Comparison of ENCODE assay signal across 8 cellular contexts in the genomic region with DNA sequence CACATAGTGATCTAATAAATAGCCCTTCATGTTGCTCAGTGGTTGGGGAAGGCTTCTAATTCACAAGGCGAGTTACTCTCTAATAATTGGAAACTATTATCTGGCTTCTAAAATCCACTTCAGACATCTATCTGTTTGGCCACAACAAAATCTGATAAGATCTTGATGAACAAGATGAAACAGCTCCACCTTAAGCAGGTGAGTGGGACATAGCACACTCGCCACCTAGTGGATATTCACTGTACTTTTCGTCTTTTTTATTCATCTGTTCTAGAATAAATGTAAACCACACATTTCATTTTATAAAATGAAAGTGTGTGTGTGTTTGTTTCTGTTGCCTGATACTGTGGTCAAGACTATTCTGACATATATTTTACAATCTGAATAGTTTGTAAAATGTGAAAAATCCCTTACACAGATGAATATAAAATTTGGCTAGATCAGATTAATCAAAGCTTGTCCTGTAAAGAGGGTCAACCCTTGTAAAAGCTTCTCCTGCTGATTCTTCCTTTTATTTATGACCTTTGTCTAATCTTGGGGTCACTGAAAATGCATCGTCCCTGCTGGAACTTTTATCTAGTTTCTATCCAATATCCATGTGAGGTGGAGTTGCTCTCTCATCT. TPM values are rescaled to one million over a fixed set of nuclear protein-coding genes. Genes with fewer than 3 reads are reported as not detected.
A peak's percentile ranks its signal among the peaks of the same experiment; 100 is the strongest.
DNase-seq lines count a peak whose midpoint lies in the region; ATAC-seq and TF ChIP-seq lines count a peak whose summit lies in the region.

No MANE protein-coding gene starts in this region.

- WGBS in transverse colon (ENCODE audit: low coverage in 1 of 2), 2 donors = 0 to 4% methylated on average over 2 to 4 of the region's 4 CpGs

- H3K4me1 Mint-ChIP-seq in T-helper 17 cell = peaks cover 2% of the 10 kb centered on the region

- no peak for TF ChIP-seq EP300 in transverse colon (IDR thresholded peaks at IDR 0.05; ENCODE audit: low read depth)

- TF ChIP-seq POLR2A in GM18505 (IDR thresholded peaks at IDR 0.05; ENCODE audit: borderline replicate concordance, extremely low read depth, insufficient read depth, insufficient read length) (no peak), transverse colon (IDR thresholded peaks at IDR 0.05) (no peak)

- no peak overlapping the region for H3K4me3 Mint-ChIP-seq in T-helper 17 cell

- no peak for DNase-seq in AG09309 (ENCODE audit: low read depth)
- DNase-seq in NCI-H1105 treated with DMSO at 0.1 percent for 48 hours (lab: John Stamatoyannopoulos, UW) = peak; percentile 86
- DNase-seq in T-helper 17 cell = no peak
- DNase-seq in iPS-NIHi7 (ENCODE audit: extremely low spot score) = peak; percentile 35
- DNase-seq in transverse colon = no peak
- DNase-seq in activated CD4-positive, alpha-beta T cell treated with anti-CD3 and anti-CD28 coated beads, Interleukin-2, amount 50 U/mL, for 48 hours = no peak

- H3K36me3 Mint-ChIP-seq in T-helper 17 cell (ENCODE audit: low read depth) = no peaks in the 10 kb centered on the region

- no peak overlapping the region for H3K27ac ChIP-seq in transverse colon

- in situ Hi-C loops in transverse colon (cut with MboI; ENCODE audit: low pct_ligation_motif_present in 1 of 4, low pct_unique_long_range_greater_than_20kb in 1 of 4, low sequenced_read_pairs in 3 of 4) = loop anchor here (25.0 kb wide), 1 partner anchor 1053 kb away; no protein-coding TSS in a partner anchor

- intact Hi-C loops in transverse colon (cut with DNase I; ENCODE audit: low total_unique reads) = no loop called here

- no peaks in the 10 kb centered on the region for H3K27me3 ChIP-seq in transverse colon

- ATAC-seq in GM18505 (IDR thresholded peaks at IDR 0.05; ENCODE audit: unreplicated experiment) (peak; percentile 92), HG02763 (IDR thresholded peaks at IDR 0.05; ENCODE audit: unreplicated experiment) (peak; percentile 78), T-helper 17 cell (peak; percentile 50)

- H3K4me1 ChIP-seq in transverse colon = no peaks in the 10 kb centered on the region

- no peak overlapping the region for H3K27ac Mint-ChIP-seq in T-helper 17 cell

- H3K27me3 Mint-ChIP-seq in T-helper 17 cell = no peaks in the 10 kb centered on the region

- no peak overlapping the region for H3K4me3 ChIP-seq in AG09309 (ENCODE audit: control insufficient read depth, low read depth, low read length)
- H3K4me3 ChIP-seq in transverse colon = no peak overlapping the region

- peak; percentile 37 for TF ChIP-seq CTCF in AG09309 (IDR thresholded peaks at IDR 0.05; ENCODE audit: control insufficient read depth, insufficient read depth, low read depth, low read length, missing control alignments)
- TF ChIP-seq CTCF in transverse colon (IDR thresholded peaks at IDR 0.05) = peak; percentile 48 to 63 (median 52)

- H3K36me3 ChIP-seq in transverse colon = no peaks in the 10 kb centered on the region

- no peaks in the 10 kb centered on the region for H3K9me3 ChIP-seq in T-helper 17 cell (ENCODE audit: control insufficient read depth, low read length, poor library complexity, severe bottlenecking)
- H3K9me3 ChIP-seq in transverse colon = no peaks in the 10 kb centered on the region

RNA-seq across cellular contexts. Expression of a gene that starts 26.5 kb away (rescaled TPM):
- total RNA-seq in T-helper 17 cell (under 1 TPM in 1 of 2 donors, not detected in 1; 0.37 TPM), transverse colon (1 to 10 TPM in 3 of 4 donors, under 1 TPM in 1; 0.60 to 2.9 (median 2.4) TPM)

Comparison
In these comparisons a context has a peak if more than half of its experiments do, and no peak if none do; other contexts are left out.
1. DNase-seq: peak in NCI-H1105 treated with DMSO at 0.1 percent for 48 hours (single experiment) and iPS-NIHi7 (single experiment); none in AG09309 (single experiment), T-helper 17 cell (0 of 3), transverse colon (single experiment) and activated CD4-positive, alpha-beta T cell treated with anti-CD3 and anti-CD28 coated beads, Interleukin-2, amount 50 U/mL, for 48 hours (0 of 2).
2. Peak in every context shown above with its lines, with median percentiles within 50 percentile points of each other: ATAC-seq.